In genomic region chr7:73006491-73006890, GRCh38 we compare ENCODE assay signal across 10 cellular contexts. TPM values are rescaled to one million over a fixed set of nuclear protein-coding genes. Genes with fewer than 3 reads are reported as not detected.
DNase-seq lines count a peak whose midpoint lies in the region; ATAC-seq, FAIRE-seq and TF ChIP-seq lines count a peak whose summit lies in the region.
"Not testable (repeated sequence)": the region's sequence is repeated elsewhere in the genome, so short reads cannot be mapped to it uniquely, and the experiment has no call there.
"Had no signal": no experiment of that assay in that cellular context is flagged by ENCODE, and none has a peak within 500 bp of the region (broad histone marks: within the 10 kb centered on the region; RNA-seq: fewer than 3 reads in every experiment).

No MANE protein-coding gene starts in this region.

- H4K20me1 ChIP-seq in DND-41 (ENCODE audit: insufficient read depth, low read length); Karpas-422 (ENCODE audit: insufficient read depth, low read depth, low read length); K562 (replicated peaks; ENCODE audit: control insufficient read depth, insufficient read depth, low read length): not testable (repeated sequence)

- peak overlapping the region; percentile 68; the same call in 1 of the 2 replicates for H3K4me2 ChIP-seq in DND-41 (ENCODE audit: insufficient read depth, low read length)
- peak overlapping the region; percentile 69 for H3K4me2 ChIP-seq in Karpas-422 (ENCODE audit: low read depth, low read length, poor library complexity, severe bottlenecking)
- 0 out of 2 replicates have a peak overlapping the region, but pooled peaks have one; percentile 43 for H3K4me2 ChIP-seq in K562 (ENCODE audit: insufficient read depth, low read length)

- not testable (repeated sequence) for H3K4me1 ChIP-seq in DND-41 (ENCODE audit: insufficient read depth, low read length); Karpas-422 (ENCODE audit: low read length); K562 (replicated peaks in 1 of 2; ENCODE audit: control insufficient read depth in 2 of 2, insufficient read depth in 2 of 2, low read length in 2 of 2); psoas muscle
- peaks cover 0 to 11% (median 2%) of the 10 kb centered on the region in 4 donors for H3K4me1 ChIP-seq in tibial nerve

- not testable (repeated sequence) for H3K9me3 ChIP-seq in DND-41 (ENCODE audit: insufficient read depth, low read length, severe bottlenecking); Karpas-422 (ENCODE audit: low read length); K562 (replicated peaks; ENCODE audit: control insufficient read depth, insufficient read depth, low read depth, low read length); psoas muscle; tibial nerve

- TF ChIP-seq RAD21 in K562 (CRISPR knock-in tag; conservative IDR thresholded peaks at IDR 0.05 in 1 of 2, IDR thresholded peaks at IDR 0.05 in 1 of 2), result not testable (repeated sequence)

- not testable (repeated sequence) for FAIRE-seq in K562 (lab: Jason Lieb, UNC)

- not testable (repeated sequence) for H3K27me3 ChIP-seq in DND-41 (ENCODE audit: insufficient read depth, low read length, poor library complexity); Karpas-422 (ENCODE audit: low read length); K562 (ENCODE audit: control insufficient read depth in 2 of 2, insufficient read depth in 2 of 2, low read length in 2 of 2); psoas muscle (ENCODE audit: insufficient read depth in 3 of 3, low read length in 2 of 3); tibial nerve

- not testable (repeated sequence) for TF ChIP-seq CTCF in DND-41 (IDR thresholded peaks at IDR 0.05; ENCODE audit: borderline replicate concordance, extremely low read depth, low read length, poor library complexity, severe bottlenecking); K562 (IDR thresholded peaks at IDR 0.05 in 2 of 3, conservative IDR thresholded peaks at IDR 0.05 in 1 of 3; ENCODE audit: insufficient read depth in 2 of 3, low read depth in 1 of 3, low read length in 3 of 3); foreskin fibroblast (IDR thresholded peaks at IDR 0.05; ENCODE audit: low read depth, low read length); psoas muscle (IDR thresholded peaks at IDR 0.05); tibial nerve (IDR thresholded peaks at IDR 0.05)

- peak overlapping the region; percentile 41 for H3K4me3 Mint-ChIP-seq in activated CD4-positive, alpha-beta T cell treated with anti-CD3 and anti-CD28 coated beads, Interleukin-2, amount 10 ng/mL, durations not matched to agents 7 days and 5 days

- H3K9me3 Mint-ChIP-seq in activated CD4-positive, alpha-beta T cell treated with anti-CD3 and anti-CD28 coated beads, Interleukin-2, amount 10 ng/mL, durations not matched to agents 7 days and 5 days, result not testable (repeated sequence)

- WGBS in K562 (ENCODE audit: insufficient coverage, low coverage, missing lambda C conversion rate), result 13% methylated on average over 9 of the region's 10 CpGs
- WGBS in psoas muscle, 3 donors, result 19 to 23% (median 21%) methylated on average over 10 of the region's 10 CpGs
- 16 to 21% methylated on average over 10 of the region's 10 CpGs for WGBS in tibial nerve, 2 donors

- BruUV-seq in K562 (replicated peaks; lab: Mats Ljungman, UMichigan), result not testable (repeated sequence)

- intact Hi-C loops in K562 (cut with micrococcal nuclease); psoas muscle (cut with DNase I): not testable (repeated sequence)

- H3K36me3 ChIP-seq in DND-41 (ENCODE audit: insufficient read depth, low read length); Karpas-422 (ENCODE audit: insufficient read depth, low read length); K562 (ENCODE audit: control insufficient read depth, insufficient read depth, low read length); psoas muscle (ENCODE audit: insufficient read depth in 1 of 2, low read depth in 1 of 2); tibial nerve: not testable (repeated sequence)

- peaks cover 13% of the 10 kb centered on the region for H3K79me2 ChIP-seq in DND-41 (ENCODE audit: insufficient read depth, low read length)
- not testable (repeated sequence) for H3K79me2 ChIP-seq in Karpas-422 (ENCODE audit: low read length); K562 (ENCODE audit: control insufficient read depth, insufficient read depth, low read length)

- not testable (repeated sequence) for TF ChIP-seq POLR2A in K562 (conservative IDR thresholded peaks at IDR 0.05); tibial nerve (IDR thresholded peaks at IDR 0.05)

- not testable (repeated sequence) for H3K9me1 ChIP-seq in K562 (ENCODE audit: control insufficient read depth, insufficient read depth, low read length)

- not testable (repeated sequence) for H3K27ac Mint-ChIP-seq in activated CD4-positive, alpha-beta T cell treated with anti-CD3 and anti-CD28 coated beads, Interleukin-2, amount 10 ng/mL, durations not matched to agents 7 days and 5 days

- not testable (repeated sequence) for H3K27me3 Mint-ChIP-seq in activated CD4-positive, alpha-beta T cell treated with anti-CD3 and anti-CD28 coated beads, Interleukin-2, amount 10 ng/mL, durations not matched to agents 7 days and 5 days

- H3K36me3 Mint-ChIP-seq in activated CD4-positive, alpha-beta T cell treated with anti-CD3 and anti-CD28 coated beads, Interleukin-2, amount 10 ng/mL, durations not matched to agents 7 days and 5 days (ENCODE audit: low read depth), result not testable (repeated sequence)

- peak overlapping the region; percentile 77 for H3K27ac ChIP-seq in DND-41 (ENCODE audit: low read length)
- H3K27ac ChIP-seq in Karpas-422 (ENCODE audit: low read length), result peak overlapping the region; percentile 76
- not testable (repeated sequence) for H3K27ac ChIP-seq in K562 (ENCODE audit: extremely low read depth, low read depth, low read length); psoas muscle
- H3K27ac ChIP-seq in tibial nerve, result peak overlapping the region in 2 of 4 donors; percentile 50 to 86

- H3K4me1 Mint-ChIP-seq in activated CD4-positive, alpha-beta T cell treated with anti-CD3 and anti-CD28 coated beads, Interleukin-2, amount 10 ng/mL, durations not matched to agents 7 days and 5 days, result not testable (repeated sequence)

- TF ChIP-seq EP300 in K562 (IDR thresholded peaks at IDR 0.05; ENCODE audit: low read length); tibial nerve (IDR thresholded peaks at IDR 0.05): not testable (repeated sequence)

- not testable (repeated sequence) for H3K9me2 ChIP-seq in Karpas-422 (replicated peaks; ENCODE audit: insufficient read depth, low read length)

- H3K9ac ChIP-seq in DND-41 (ENCODE audit: low read depth, low read length) (peak overlapping the region; percentile 72), Karpas-422 (ENCODE audit: low read length) (peak overlapping the region; percentile 61), K562 (ENCODE audit: insufficient read depth in 1 of 2, low read depth in 2 of 2, low read length in 2 of 2) (peak overlapping the region in 1 of 2 experiments; percentile 41; a peak in 2 of 4 replicates)

- not testable (repeated sequence) for DNase-seq in DND-41, Karpas-422, foreskin fibroblast
- DNase-seq in activated CD4-positive, alpha-beta T cell treated with anti-CD3 and anti-CD28 coated beads, Interleukin-2, amount 10 ng/mL, durations not matched to agents 7 days and 5 days, result peak; percentile 4
- DNase-seq in K562 (ENCODE audit: extremely low read depth in 1 of 4, low spot score in 3 of 4) (peak in 1 of 4 experiments; percentile 1), left lobe of liver (ENCODE audit: low spot score) (peak; percentile 42), psoas muscle (peak; percentile 9 to 23), tibial nerve (ENCODE audit: low spot score in 2 of 2) (peak in 1 of 2 donors; percentile 12)

- peak overlapping the region; percentile 38 to 59; a peak in 3 of 4 replicates for H3K4me3 ChIP-seq in DND-41 (ENCODE audit: low read depth in 1 of 2, low read length in 2 of 2)
- peak overlapping the region; percentile 60 for H3K4me3 ChIP-seq in Karpas-422 (ENCODE audit: low read length)
- 0 out of 2 replicates have a peak overlapping the region, but pooled peaks have one; percentile 21 for H3K4me3 ChIP-seq in K562
- H3K4me3 ChIP-seq in foreskin fibroblast (ENCODE audit: low read depth in 1 of 2, low read length in 2 of 2), result peak overlapping the region; percentile 43 to 54
- H3K4me3 ChIP-seq in psoas muscle, result peak overlapping the region; percentile 65
- peak overlapping the region in 3 of 4 donors; percentile 21 to 64 (median 22) for H3K4me3 ChIP-seq in tibial nerve

- CTCF ChIA-PET in activated CD4-positive, alpha-beta T cell treated with anti-CD3 and anti-CD28 coated beads, Interleukin-2, amount 10 ng/mL, durations not matched to agents 7 days and 5 days (lab: Charles Lee); K562 (lab: Yijun Ruan, JAX; ENCODE audit: low intra/inter-chr PET ratio): not testable (repeated sequence)

- H2AFZ ChIP-seq in DND-41 (ENCODE audit: low read depth, low read length); Karpas-422 (ENCODE audit: low read length); K562 (ENCODE audit: low read depth, low read length): not testable (repeated sequence)

- not testable (repeated sequence) for ATAC-seq in DND-41 (ENCODE audit: insufficient read depth, low read depth); K562; left lobe of liver; psoas muscle

- in situ Hi-C loops in K562 (cut with MboI), result loop anchor here (25.0 kb wide), 1 partner anchor 1881 kb away; no protein-coding TSS in a partner anchor

- POLR2A ChIA-PET in activated CD4-positive, alpha-beta T cell treated with anti-CD3 and anti-CD28 coated beads, Interleukin-2, amount 10 ng/mL, durations not matched to agents 7 days and 5 days (lab: Charles Lee); K562 (lab: Yijun Ruan, JAX): not testable (repeated sequence)

RNA-seq across cellular contexts. Expression of gene SPDYE8, which starts 23.1 kb away (rescaled TPM):
- total RNA-seq in Karpas-422 (2014; rRNA removed; shearing (Covaris generic); ENCODE audit: low replicate concordance), result not detected in 2 replicates
- not detected for total RNA-seq in activated CD4-positive, alpha-beta T cell treated with anti-CD3 and anti-CD28 coated beads, Interleukin-2, amount 10 ng/mL, durations not matched to agents 7 days and 5 days
- not detected in 2 replicates for total RNA-seq in K562 (2011; cell fraction: chromatin; rRNA removed; ENCODE audit: low replicate concordance)
- not detected in 2 replicates for total RNA-seq in K562 (2011; cell fraction: nucleolus; rRNA removed)
- total RNA-seq in K562 (2011; cell fraction: nucleoplasm; rRNA removed), result not detected in 2 replicates
- total RNA-seq in K562 (2014; rRNA removed) (not detected in 2 replicates), K562 (2014; rRNA removed; fragmentation: Illumina TruSeq; extraction: Trizol) (not detected in 2 replicates), K562 (2015; rRNA removed; fragmentation: Illumina TruSeq; extraction: Trizol) (not detected in 2 replicates), K562 (2021) (not detected in 2 replicates), left lobe of liver (not detected), psoas muscle (not detected), tibial nerve (not detected)
- polyA plus RNA-seq in K562 (2011; rRNA removed) (not detected in 2 replicates), K562 (2014; fragmentation: Illumina TruSeq; extraction: Trizol) (not detected in 2 replicates), K562 (2014; fragmentation: Nextera tagmentation; extraction: Ambion mirVana) (under 1 TPM; 0.03 to 0.10 TPM), K562 (2014; rRNA removed) (not detected in 2 replicates), psoas muscle (not detected)
- not detected in 2 replicates for polyA plus RNA-seq in K562 (2011; cell fraction: cytosol; rRNA removed)
- not detected in 2 replicates for polyA plus RNA-seq in K562 (2011; cell fraction: nucleus; rRNA removed)
- 0.09 and 0.15 TPM in 2 replicates for polyA plus RNA-seq in K562 (2012)
- not detected in 2 replicates for polyA minus RNA-seq in K562 (2011; rRNA and poly(A)+ RNA removed)
- not detected in 2 replicates for polyA minus RNA-seq in K562 (2011; cell fraction: cytosol; rRNA and poly(A)+ RNA removed)
- not detected in 2 replicates for polyA minus RNA-seq in K562 (2011; cell fraction: nucleus; rRNA and poly(A)+ RNA removed)
- total RNA-seq: activated naive CD4-positive, alpha-beta T cell treated with anti-CD3 and anti-CD28 coated beads, Interleukin-2, amount 50 U/mL, for 72 hours; CD8-positive, alpha-beta T cell had no signal

RNA-seq across cellular contexts. Expression of gene TRIM74, which starts 37.2 kb away (rescaled TPM):
- not detected in 2 replicates for total RNA-seq in Karpas-422 (2014; rRNA removed; shearing (Covaris generic); ENCODE audit: low replicate concordance)
- total RNA-seq in activated CD4-positive, alpha-beta T cell treated with anti-CD3 and anti-CD28 coated beads, Interleukin-2, amount 10 ng/mL, durations not matched to agents 7 days and 5 days, result 1 to 10 TPM; 1.2 to 1.5 TPM
- not detected in 2 replicates for total RNA-seq in K562 (2011; cell fraction: chromatin; rRNA removed; ENCODE audit: low replicate concordance)
- not detected in 2 replicates for total RNA-seq in K562 (2011; cell fraction: nucleolus; rRNA removed)
- total RNA-seq in K562 (2011; cell fraction: nucleoplasm; rRNA removed), result not detected in 2 replicates
- total RNA-seq in K562 (2014; rRNA removed), result not detected in 2 replicates
- total RNA-seq in K562 (2014; rRNA removed; fragmentation: Illumina TruSeq; extraction: Trizol), result not detected in 2 replicates
- total RNA-seq in K562 (2015; rRNA removed; fragmentation: Illumina TruSeq; extraction: Trizol), result not detected in 2 replicates
- not detected in 2 replicates for total RNA-seq in K562 (2021)
- not detected in 2 replicates for polyA plus RNA-seq in K562 (2011; rRNA removed)
- polyA plus RNA-seq in K562 (2011; cell fraction: cytosol; rRNA removed), result not detected in 2 replicates
- 0.18 TPM in 1 of 2 replicates, not detected in the other for polyA plus RNA-seq in K562 (2011; cell fraction: nucleus; rRNA removed)
- 0.58 TPM in 1 of 2 replicates, not detected in the other for polyA plus RNA-seq in K562 (2012)
- not detected in 2 replicates for polyA plus RNA-seq in K562 (2014; fragmentation: Illumina TruSeq; extraction: Trizol)
- not detected for polyA plus RNA-seq in K562 (2014; fragmentation: Nextera tagmentation; extraction: Ambion mirVana)
- not detected in 2 replicates for polyA plus RNA-seq in K562 (2014; rRNA removed)
- not detected in 2 replicates for polyA minus RNA-seq in K562 (2011; rRNA and poly(A)+ RNA removed)
- polyA minus RNA-seq in K562 (2011; cell fraction: cytosol; rRNA and poly(A)+ RNA removed), result not detected in 2 replicates
- polyA minus RNA-seq in K562 (2011; cell fraction: nucleus; rRNA and poly(A)+ RNA removed), result not detected in 2 replicates
- total RNA-seq in left lobe of liver, result 0.78 TPM
- under 1 TPM in 1 of 4 donors, not detected in 3; 0.36 TPM for total RNA-seq in psoas muscle
- polyA plus RNA-seq in psoas muscle, result under 1 TPM; 0.06 to 0.34 (median 0.07) TPM
- 1 to 10 TPM in 1 of 4 donors, not detected in 3; 1.4 TPM for total RNA-seq in tibial nerve

RNA-seq across cellular contexts. Expression of gene SPDYE11, which starts 51.2 kb away (rescaled TPM):
- total RNA-seq in Karpas-422 (2014; rRNA removed; shearing (Covaris generic); ENCODE audit: low replicate concordance), result not detected in 2 replicates
- total RNA-seq in activated CD4-positive, alpha-beta T cell treated with anti-CD3 and anti-CD28 coated beads, Interleukin-2, amount 10 ng/mL, durations not matched to agents 7 days and 5 days, result not detected
- total RNA-seq in K562 (2011; cell fraction: chromatin; rRNA removed; ENCODE audit: low replicate concordance), result 0.30 TPM in 1 of 2 replicates, not detected in the other
- total RNA-seq in K562 (2011; cell fraction: nucleolus; rRNA removed), result not detected in 2 replicates
- total RNA-seq in K562 (2011; cell fraction: nucleoplasm; rRNA removed), result not detected in 2 replicates
- not detected in 2 replicates for total RNA-seq in K562 (2014; rRNA removed)
- not detected in 2 replicates for total RNA-seq in K562 (2014; rRNA removed; fragmentation: Illumina TruSeq; extraction: Trizol)
- total RNA-seq in K562 (2015; rRNA removed; fragmentation: Illumina TruSeq; extraction: Trizol), result not detected in 2 replicates
- not detected in 2 replicates for total RNA-seq in K562 (2021)
- polyA plus RNA-seq in K562 (2011; rRNA removed), result not detected in 2 replicates
- polyA plus RNA-seq in K562 (2011; cell fraction: cytosol; rRNA removed), result not detected in 2 replicates
- not detected in 2 replicates for polyA plus RNA-seq in K562 (2011; cell fraction: nucleus; rRNA removed)
- polyA plus RNA-seq in K562 (2012), result 0.13 and 0.22 TPM in 2 replicates
- not detected in 2 replicates for polyA plus RNA-seq in K562 (2014; fragmentation: Illumina TruSeq; extraction: Trizol)
- under 1 TPM; 0.06 to 0.27 TPM for polyA plus RNA-seq in K562 (2014; fragmentation: Nextera tagmentation; extraction: Ambion mirVana)
- not detected in 2 replicates for polyA plus RNA-seq in K562 (2014; rRNA removed)
- not detected in 2 replicates for polyA minus RNA-seq in K562 (2011; rRNA and poly(A)+ RNA removed)
- not detected in 2 replicates for polyA minus RNA-seq in K562 (2011; cell fraction: cytosol; rRNA and poly(A)+ RNA removed)
- polyA minus RNA-seq in K562 (2011; cell fraction: nucleus; rRNA and poly(A)+ RNA removed), result not detected in 2 replicates
- not detected for total RNA-seq in left lobe of liver
- not detected for total RNA-seq in psoas muscle
- polyA plus RNA-seq in psoas muscle, result not detected
- not detected for total RNA-seq in tibial nerve
- total RNA-seq: activated naive CD4-positive, alpha-beta T cell treated with anti-CD3 and anti-CD28 coated beads, Interleukin-2, amount 50 U/mL, for 72 hours; CD8-positive, alpha-beta T cell had no signal
